Comparison of ENCODE assay signal across 10 cellular contexts in genomic region chr22:29780781-29781676, GRCh38. TPM values are rescaled to one million over a fixed set of nuclear protein-coding genes. Genes with fewer than 3 reads are reported as not detected.
DNase-seq lines count a peak whose midpoint lies in the region; ATAC-seq, FAIRE-seq and TF ChIP-seq lines count a peak whose summit lies in the region.
"Had no signal": no experiment of that assay in that cellular context is flagged by ENCODE, and none has a peak within 500 bp of the region (broad histone marks: within the 10 kb centered on the region; RNA-seq: fewer than 3 reads in every experiment).

No MANE protein-coding gene starts in this region.

- H3K27ac Mint-ChIP-seq in CD8-positive, alpha-beta T cell = no peak overlapping the region
- no peak overlapping the region for H3K27ac Mint-ChIP-seq in activated CD4-positive, alpha-beta T cell treated with anti-CD3 and anti-CD28 coated beads for 36 hours

- 66% methylated on average over 8 of the region's 8 CpGs for WGBS in A549 (ENCODE audit: missing lambda C conversion rate)

- H3K4me3 Mint-ChIP-seq in CD8-positive, alpha-beta T cell = no peak overlapping the region
- no peak overlapping the region for H3K4me3 Mint-ChIP-seq in activated CD4-positive, alpha-beta T cell treated with anti-CD3 and anti-CD28 coated beads for 36 hours

- H3K4me1 ChIP-seq in A549 (peaks cover 28% of the 10 kb centered on the region), Panc1 (ENCODE audit: control insufficient read depth, insufficient read depth, low read length) (peaks cover 12% of the 10 kb centered on the region), muscle layer of duodenum (ENCODE audit: control insufficient read depth in 1 of 2, insufficient read depth in 2 of 2, low read length in 2 of 2) (peaks cover 8 to 24% of the 10 kb centered on the region in 2 donors)
- no peaks in the 10 kb centered on the region for H3K4me1 ChIP-seq in CD8-positive, alpha-beta T cell (ENCODE audit: insufficient read depth, low read length)

- peak; percentile 23 to 54; a peak in 3 of 6 replicates for ATAC-seq in A549
- ATAC-seq in Panc1 = peak; percentile 54
- ATAC-seq in CD8-positive, alpha-beta T cell = no peak
- ATAC-seq in activated CD4-positive, alpha-beta T cell treated with anti-CD3 and anti-CD28 coated beads for 36 hours = no peak

- H3K9me3 ChIP-seq in A549 (no peaks in the 10 kb centered on the region), Panc1 (ENCODE audit: control insufficient read depth, insufficient read depth, low read depth, low read length) (no peaks in the 10 kb centered on the region), muscle layer of duodenum (ENCODE audit: control insufficient read depth in 1 of 2, low read length in 2 of 2) (no peaks in the 10 kb centered on the region)
- H3K9me3 ChIP-seq in CD8-positive, alpha-beta T cell (ENCODE audit: low read length) = no peaks in the 10 kb centered on the region
- H3K9me3 ChIP-seq: BLaER1 had no signal

- no peak for TF ChIP-seq RAD21 in A549 (conservative IDR thresholded peaks at IDR 0.05 in 1 of 2, IDR thresholded peaks at IDR 0.05 in 1 of 2)

- POLR2A ChIA-PET in A549 (lab: Yijun Ruan, JAX) (interaction anchor here (1.3 kb wide), 1 partner anchor 14 kb away, joined by 6 read pairs; the partner anchor contains the start of gene ZMAT5), Panc1 (lab: Charles Lee) (no interaction called here)
- POLR2A ChIA-PET in CD8-positive, alpha-beta T cell (lab: Charles Lee) = no interaction called here
- POLR2A ChIA-PET in activated CD4-positive, alpha-beta T cell treated with anti-CD3 and anti-CD28 coated beads for 36 hours (lab: Charles Lee) = no interaction called here

- in situ Hi-C loops in Panc1 (cut with HindIII; ENCODE audit: low pct_unique_long_range_greater_than_20kb, low sequenced_read_pairs) = no loop called here

- no peaks in the 10 kb centered on the region for H3K27me3 ChIP-seq in Panc1 (ENCODE audit: control insufficient read depth, insufficient read depth, low read length)
- no peaks in the 10 kb centered on the region for H3K27me3 ChIP-seq in muscle layer of duodenum (ENCODE audit: low read depth, low read length)
- no peaks in the 10 kb centered on the region for H3K27me3 ChIP-seq in CD8-positive, alpha-beta T cell (ENCODE audit: insufficient read depth, low read length)
- H3K27me3 ChIP-seq: BLaER1 had no signal

- H3K36me3 ChIP-seq in Panc1 (ENCODE audit: control insufficient read depth, insufficient read depth, low read length) (no peaks in the 10 kb centered on the region), muscle layer of duodenum (ENCODE audit: control insufficient read depth in 1 of 2, insufficient read depth in 2 of 2, low read length in 2 of 2) (no peaks in the 10 kb centered on the region)
- H3K36me3 ChIP-seq in CD8-positive, alpha-beta T cell (ENCODE audit: insufficient read depth, low read length) = no peaks in the 10 kb centered on the region

- DNase-seq in A549 (ENCODE audit: low read depth in 1 of 2, low spot score in 1 of 2) (no peak), Panc1 (ENCODE audit: low read depth, low spot score) (no peak), epidermal melanocyte (ENCODE audit: insufficient read length, low spot score) (peak; percentile 66), NCI-H1105 treated with DMSO at 0.1 percent for 48 hours (lab: John Stamatoyannopoulos, UW) (no peak)
- DNase-seq in CD8-positive, alpha-beta T cell = no peak
- no peak for DNase-seq in effector CD8-positive, alpha-beta T cell (lab: John Stamatoyannopoulos, UW)
- no peak for DNase-seq in activated CD4-positive, alpha-beta T cell treated with anti-CD3 and anti-CD28 coated beads for 36 hours

- TF ChIP-seq CTCF in A549 (IDR thresholded peaks at IDR 0.05) = no peak
- no peak for TF ChIP-seq CTCF in Panc1 (IDR thresholded peaks at IDR 0.05)
- TF ChIP-seq CTCF in CD8-positive, alpha-beta T cell (IDR thresholded peaks at IDR 0.05) = no peak

- no TSS peak for BruUV-seq in Panc1 (replicated peaks; lab: Mats Ljungman, UMichigan)

- H3K27me3 Mint-ChIP-seq in CD8-positive, alpha-beta T cell (ENCODE audit: low read depth) = no peaks in the 10 kb centered on the region
- no peaks in the 10 kb centered on the region for H3K27me3 Mint-ChIP-seq in activated CD4-positive, alpha-beta T cell treated with anti-CD3 and anti-CD28 coated beads for 36 hours

- peak overlapping the region; percentile 39 to 75; a peak in 4 of 6 replicates for H3K27ac ChIP-seq in A549
- H3K27ac ChIP-seq in Panc1 (ENCODE audit: low read length) = no peak overlapping the region
- H3K27ac ChIP-seq in muscle layer of duodenum (ENCODE audit: low read length) = peak overlapping the region; percentile 65
- no peak overlapping the region for H3K27ac ChIP-seq in CD8-positive, alpha-beta T cell (ENCODE audit: low read depth, low read length)

- TF ChIP-seq EP300 in A549 (IDR thresholded peaks at IDR 0.05) = no peak

- FAIRE-seq in A549 (lab: Jason Lieb, UNC) = no peak
- FAIRE-seq: TTC549 had no signal

- TF ChIP-seq POLR2A in A549 (IDR thresholded peaks at IDR 0.05; ENCODE audit: low read length) = no peak

- no peaks in the 10 kb centered on the region for H3K9me3 Mint-ChIP-seq in CD8-positive, alpha-beta T cell
- H3K9me3 Mint-ChIP-seq in activated CD4-positive, alpha-beta T cell treated with anti-CD3 and anti-CD28 coated beads for 36 hours (ENCODE audit: low read depth) = no peaks in the 10 kb centered on the region

- intact Hi-C loops in Panc1 (cut with micrococcal nuclease; ENCODE audit: unreplicated experiment) = no loop called here
- intact Hi-C loops in CD8-positive, alpha-beta T cell (cut with DNase I, micrococcal nuclease) = no loop called here
- intact Hi-C loops in activated CD4-positive, alpha-beta T cell treated with anti-CD3 and anti-CD28 coated beads for 36 hours (cut with DNase I, micrococcal nuclease) = no loop called here

- H3K36me3 Mint-ChIP-seq in CD8-positive, alpha-beta T cell = no peaks in the 10 kb centered on the region
- no peaks in the 10 kb centered on the region for H3K36me3 Mint-ChIP-seq in activated CD4-positive, alpha-beta T cell treated with anti-CD3 and anti-CD28 coated beads for 36 hours (ENCODE audit: low read depth)

- CTCF ChIA-PET in A549 (lab: Yijun Ruan, JAX) (interaction anchor here (0.5 to 1.6 kb wide), 3 partner anchors 10 to 190 kb away, joined by 3 to 7 read pairs (median 3); no protein-coding TSS in a partner anchor), Panc1 (lab: Charles Lee) (no interaction called here)
- CTCF ChIA-PET in CD8-positive, alpha-beta T cell (lab: Charles Lee) = no interaction called here
- CTCF ChIA-PET in activated CD4-positive, alpha-beta T cell treated with anti-CD3 and anti-CD28 coated beads for 36 hours (lab: Charles Lee) = no interaction called here

- 0 out of 3 replicates have a peak overlapping the region, but pooled peaks have one; percentile 18 for H3K4me2 ChIP-seq in A549
- H3K4me2 ChIP-seq: BLaER1 had no signal

- H3K4me3 ChIP-seq in A549 = no peak overlapping the region
- no peak overlapping the region for H3K4me3 ChIP-seq in Panc1 (ENCODE audit: low read depth in 2 of 2, low read length in 2 of 2)
- H3K4me3 ChIP-seq in muscle layer of duodenum (ENCODE audit: low read depth in 1 of 2, low read length in 2 of 2) = no peak overlapping the region
- no peak overlapping the region for H3K4me3 ChIP-seq in CD8-positive, alpha-beta T cell (ENCODE audit: low read depth, low read length)
- H3K4me3 ChIP-seq: BLaER1 had no signal

- no peaks in the 10 kb centered on the region for H3K4me1 Mint-ChIP-seq in CD8-positive, alpha-beta T cell (ENCODE audit: low read depth)
- no peaks in the 10 kb centered on the region for H3K4me1 Mint-ChIP-seq in activated CD4-positive, alpha-beta T cell treated with anti-CD3 and anti-CD28 coated beads for 36 hours

TF ChIP-seq in A549, 52 proteins besides CTCF, POLR2A, EP300 and RAD21:
- TF ChIP-seq JUN (IDR thresholded peaks at IDR 0.05) (no peak), CEBPB (IDR thresholded peaks at IDR 0.05) (no peak), HOXB13 (CRISPR knock-in tag; IDR thresholded peaks at IDR 0.05; ENCODE audit: low read depth) (no peak), NFE2L2 (conservative IDR thresholded peaks at IDR 0.05; ENCODE audit: low read length) (no peak)
- TF ChIP-seq, protein P1, sequence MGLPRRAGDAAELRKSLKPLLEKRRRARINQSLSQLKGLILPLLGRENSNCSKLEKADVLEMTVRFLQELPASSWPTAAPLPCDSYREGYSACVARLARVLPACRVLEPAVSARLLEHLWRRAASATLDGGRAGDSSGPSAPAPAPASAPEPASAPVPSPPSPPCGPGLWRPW (IDR thresholded peaks at IDR 0.05) = no peak

RNA-seq across cellular contexts. Expression of gene UQCR10, which starts 13.9 kb away (rescaled TPM):
- polyA plus RNA-seq in A549 (2011; rRNA removed) (115 and 143 TPM in 2 replicates), A549 (2017; fragmentation: RNase III; extraction: RNeasy Plus Mini Kit Qiagen cat#74134 plus additional on column Dnase treatment) (171 to 204 TPM (median 179 TPM) in 3 replicates)
- polyA plus RNA-seq in A549 (2012; cell fraction: cytosol; rRNA removed) = 241 and 269 TPM in 2 replicates
- polyA plus RNA-seq in A549 (2012; cell fraction: nucleus; rRNA removed) = 93.8 and 119 TPM in 2 replicates
- 87.4 and 95.5 TPM in 2 replicates for polyA minus RNA-seq in A549 (2011; rRNA and poly(A)+ RNA removed)
- 93.7 TPM for total RNA-seq in Panc1 (2021; ENCODE audit: unreplicated experiment)
- 172 TPM for polyA plus RNA-seq in Panc1 (2012; ENCODE audit: insufficient read length)
- 10 to 100 TPM; 24.5 to 29.4 TPM for total RNA-seq in CD8-positive, alpha-beta T cell
- total RNA-seq in activated CD4-positive, alpha-beta T cell treated with anti-CD3 and anti-CD28 coated beads for 36 hours = 10 to 100 TPM; 95.5 to 95.9 TPM

RNA-seq across cellular contexts. Expression of gene ZMAT5, which starts 14.2 kb away (rescaled TPM):
- 13.3 and 14.5 TPM in 2 replicates for polyA plus RNA-seq in A549 (2011; rRNA removed)
- 24.6 and 31.0 TPM in 2 replicates for polyA plus RNA-seq in A549 (2012; cell fraction: cytosol; rRNA removed)
- polyA plus RNA-seq in A549 (2012; cell fraction: nucleus; rRNA removed) = 18.2 and 25.6 TPM in 2 replicates
- 11.4 to 13.0 TPM (median 13.0 TPM) in 3 replicates for polyA plus RNA-seq in A549 (2017; fragmentation: RNase III; extraction: RNeasy Plus Mini Kit Qiagen cat#74134 plus additional on column Dnase treatment)
- 7.6 and 8.2 TPM in 2 replicates for polyA minus RNA-seq in A549 (2011; rRNA and poly(A)+ RNA removed)
- 22.4 TPM for total RNA-seq in Panc1 (2021; ENCODE audit: unreplicated experiment)
- polyA plus RNA-seq in Panc1 (2012; ENCODE audit: insufficient read length) = 30.5 TPM
- total RNA-seq in CD8-positive, alpha-beta T cell = 1 to 10 TPM; 4.3 to 5.2 TPM
- 10 to 100 TPM; 19.2 to 25.1 TPM for total RNA-seq in activated CD4-positive, alpha-beta T cell treated with anti-CD3 and anti-CD28 coated beads for 36 hours

RNA-seq across cellular contexts. Expression of gene ASCC2, which starts 57.0 kb away (rescaled TPM):
- polyA plus RNA-seq in A549 (2011; rRNA removed) (31.6 and 38.0 TPM in 2 replicates), A549 (2017; fragmentation: RNase III; extraction: RNeasy Plus Mini Kit Qiagen cat#74134 plus additional on column Dnase treatment) (24.9 to 27.2 TPM (median 26.8 TPM) in 3 replicates)
- 38.4 and 40.1 TPM in 2 replicates for polyA plus RNA-seq in A549 (2012; cell fraction: cytosol; rRNA removed)
- polyA plus RNA-seq in A549 (2012; cell fraction: nucleus; rRNA removed) = 44.8 and 50.3 TPM in 2 replicates
- 47.1 and 48.2 TPM in 2 replicates for polyA minus RNA-seq in A549 (2011; rRNA and poly(A)+ RNA removed)
- 52.0 TPM for total RNA-seq in Panc1 (2021; ENCODE audit: unreplicated experiment)
- polyA plus RNA-seq in Panc1 (2012; ENCODE audit: insufficient read length) = 64.3 TPM
- 10 to 100 TPM; 66.2 to 76.5 TPM for total RNA-seq in CD8-positive, alpha-beta T cell
- total RNA-seq in activated CD4-positive, alpha-beta T cell treated with anti-CD3 and anti-CD28 coated beads for 36 hours = 10 to 100 TPM; 56.0 to 69.9 TPM

Comparison
In these comparisons a context has a peak if more than half of its experiments do, and no peak if none do; other contexts are left out.
1. ATAC-seq: peak in A549 (2 of 2) and Panc1 (single experiment); none in CD8-positive, alpha-beta T cell (single experiment) and activated CD4-positive, alpha-beta T cell treated with anti-CD3 and anti-CD28 coated beads for 36 hours (single experiment).
2. H3K27ac ChIP-seq: peak in A549 (2 of 2) and muscle layer of duodenum (single experiment); none in Panc1 (single experiment) and CD8-positive, alpha-beta T cell (single experiment).